Comparison of ENCODE assay signal across 8 cellular contexts in the genomic region with DNA sequence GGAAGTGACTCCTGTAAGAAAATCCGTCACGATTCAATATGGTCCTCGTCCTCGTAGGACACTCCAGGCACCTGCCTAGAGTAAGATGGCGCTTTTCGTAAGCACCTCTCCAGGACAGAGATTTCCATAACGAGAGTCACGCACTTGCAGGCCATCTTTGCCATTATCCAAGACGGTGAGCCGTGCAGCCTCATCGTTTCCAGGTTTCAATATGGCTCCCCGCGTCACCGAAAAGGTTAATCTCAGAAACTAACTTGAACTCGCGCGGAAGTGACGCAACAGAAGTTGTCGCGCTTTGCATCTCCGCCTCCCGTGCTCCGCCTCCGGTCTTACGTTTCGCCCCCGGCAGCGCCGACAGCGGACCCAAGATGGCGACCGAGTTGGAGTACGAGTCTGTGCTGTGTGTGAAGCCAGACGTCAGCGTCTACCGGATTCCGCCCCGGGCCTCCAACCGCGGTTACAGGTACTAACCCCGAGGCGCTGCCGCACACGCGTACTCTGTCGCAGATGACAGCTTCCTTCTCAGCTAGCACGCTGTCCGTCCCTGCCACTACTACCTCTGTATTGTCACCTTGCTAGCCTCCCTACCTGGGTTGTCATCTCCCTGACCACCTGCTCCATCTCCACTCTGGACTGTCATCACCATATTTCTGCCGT. TPM values are rescaled to one million over a fixed set of nuclear protein-coding genes. Genes with fewer than 3 reads are reported as not detected.
DNase-seq lines count a peak whose midpoint lies in the region; ATAC-seq and TF ChIP-seq lines count a peak whose summit lies in the region.

A gene (plus strand): TSS at position 354 of the 657 bp plus-strand sequence. CDS start 15 bp downstream, at position 369.

- no peaks in the 10 kb centered on the region for H3K27me3 ChIP-seq in IMR-90 (ENCODE audit: control insufficient read depth, insufficient read depth, low read length)
- no peaks in the 10 kb centered on the region for H3K27me3 ChIP-seq in mononuclear cell (ENCODE audit: insufficient read depth, low read length)

- peak within 1 kb of the TSS; percentile 97 for H3K56ac ChIP-seq in IMR-90 (ENCODE audit: extremely low read depth, insufficient read depth, low read length)

- peak within 1 kb of the TSS; percentile 99 for H2AFZ ChIP-seq in IMR-90 (replicated peaks; ENCODE audit: low read length, poor library complexity)

- dilution Hi-C loops in IMR-90 (cut with HindIII; ENCODE audit: low sequenced_read_pairs, unreplicated experiment) = no loop called here

- no peak for TF ChIP-seq RAD21 in IMR-90 (IDR thresholded peaks at IDR 0.05; ENCODE audit: low read length)

- H4K20me1 ChIP-seq in IMR-90 (ENCODE audit: insufficient read depth, low read length) = 0 out of 2 replicates have a peak, but pooled peaks cover 6% of the 10 kb centered on the region

- in situ Hi-C loops in IMR-90 (cut with MboI; ENCODE audit: low sequenced_read_pairs) = no loop called here

- CTCF ChIA-PET in IMR-90 (lab: Yijun Ruan, JAX) = interaction anchor here (0.7 kb wide), 1 partner anchor 835 kb away, joined by 5 read pairs; no protein-coding TSS in a partner anchor

- H3K9ac ChIP-seq in IMR-90 (ENCODE audit: low read depth, low read length) = peak within 1 kb of the TSS; percentile 94

- no peaks in the 10 kb centered on the region for H3K36me3 ChIP-seq in IMR-90 (ENCODE audit: control insufficient read depth, insufficient read depth, low read length)

- H3K9me3 ChIP-seq in IMR-90 (ENCODE audit: control insufficient read depth, insufficient read depth, low read length) = no peaks in the 10 kb centered on the region
- H3K9me3 ChIP-seq in mononuclear cell (ENCODE audit: low read depth, low read length) = no peaks in the 10 kb centered on the region

- peak within 1 kb of the TSS; percentile 84; the same call in 2 of the 3 replicates for H2BK15ac ChIP-seq in IMR-90 (ENCODE audit: low read depth, low read length)

- peak within 1 kb of the TSS; percentile 90 for H2BK5ac ChIP-seq in IMR-90 (ENCODE audit: low read depth, low read length, poor library complexity, severe bottlenecking)

- H3K79me1 ChIP-seq in IMR-90 (ENCODE audit: low read depth in 1 of 2, low read length in 2 of 2) = peaks cover 12 to 40% of the 10 kb centered on the region in 2 experiments; a peak in 3 of 4 replicates

- H4K8ac ChIP-seq in IMR-90 (ENCODE audit: low read depth in 2 of 2, low read length in 2 of 2) = peak within 1 kb of the TSS; percentile 89 to 96

- H3K4me1 ChIP-seq in IMR-90 (ENCODE audit: control insufficient read depth, insufficient read depth, low read length) = peaks cover 3% of the 10 kb centered on the region
- H3K4me1 ChIP-seq in mononuclear cell (ENCODE audit: insufficient read depth, low read length) = peaks cover 64% of the 10 kb centered on the region

- no peaks in the 10 kb centered on the region; the same call in 1 of the 2 replicates for H3K9me1 ChIP-seq in IMR-90 (ENCODE audit: insufficient read depth, low read length)

- 0% methylated on average over 33 of the region's 49 CpGs; no CpG with 5 or more reads in 1 of the 2 experiments for WGBS in IMR-90 (ENCODE audit: extremely low coverage in 2 of 2, insufficient read length in 1 of 2), 2 experiments

- TF ChIP-seq CTCF in IMR-90 (conservative IDR thresholded peaks at IDR 0.05; ENCODE audit: low read depth, low read length) = no peak
- no peak for TF ChIP-seq CTCF in epithelial cell of esophagus (IDR thresholded peaks at IDR 0.05; ENCODE audit: insufficient read depth, low read depth, low read length, missing control alignments)

- intact Hi-C loops in IMR-90 (cut with micrococcal nuclease) = no loop called here

- H3K23ac ChIP-seq in IMR-90 (ENCODE audit: low read depth, low read length) = peak within 1 kb of the TSS; percentile 99

- peak within 1 kb of the TSS; percentile 83 for H2AK9ac ChIP-seq in IMR-90 (replicated peaks; ENCODE audit: low read depth, low read length, poor library complexity)

- H3K4me2 ChIP-seq in IMR-90 (ENCODE audit: low read depth, low read length) = peak within 1 kb of the TSS; percentile 80

- POLR2A ChIA-PET in IMR-90 (lab: Charles Lee; ENCODE audit: unreplicated experiment) = no interaction called here

- H2AK5ac ChIP-seq in IMR-90 (ENCODE audit: low read depth, low read length) = peak within 1 kb of the TSS; percentile 80

- peak within 1 kb of the TSS; percentile 91 for H4K91ac ChIP-seq in IMR-90 (ENCODE audit: insufficient read depth, low read depth, low read length)

- H3K27ac ChIP-seq in IMR-90 (ENCODE audit: insufficient read depth, low read length) = peak within 1 kb of the TSS; percentile 89

- peak within 1 kb of the TSS; percentile 100 for H3K14ac ChIP-seq in IMR-90 (replicated peaks; ENCODE audit: low read depth, low read length)

- H4K5ac ChIP-seq in IMR-90 (ENCODE audit: low read depth, low read length) = peak within 1 kb of the TSS; percentile 96

- peak within 1 kb of the TSS; percentile 87 for H2BK120ac ChIP-seq in IMR-90 (ENCODE audit: low read depth, low read length)

- ATAC-seq in GM21528 (IDR thresholded peaks at IDR 0.05; ENCODE audit: low FRiP score, unreplicated experiment) (peak; percentile 90), IMR-90 (ENCODE audit: low read depth) (peak; percentile 96)

- peak; percentile 82; the same call in 1 of the 2 replicates for TF ChIP-seq POLR2A in IMR-90 (IDR thresholded peaks at IDR 0.05; ENCODE audit: low read depth, low read length)

- H3K18ac ChIP-seq in IMR-90 (ENCODE audit: low read depth, low read length) = peak within 1 kb of the TSS; percentile 80

- H3K4me3 ChIP-seq in IMR-90 (ENCODE audit: insufficient read depth, low read depth, low read length) (peak within 1 kb of the TSS; percentile 70), epithelial cell of esophagus (ENCODE audit: low read length) (peak within 1 kb of the TSS; percentile 94), mononuclear cell (ENCODE audit: low read length) (peak within 1 kb of the TSS; percentile 97)

- peak; percentile 97 for DNase-seq in DMS 273 (lab: John Stamatoyannopoulos, UW; ENCODE audit: unreplicated experiment)
- peak; percentile 97 for DNase-seq in IMR-90
- peak; percentile 98 for DNase-seq in OCI-M1 (lab: John Stamatoyannopoulos, UW)
- peak; percentile 93 for DNase-seq in activated T-cell treated with anti-CD3 and anti-CD28 coated beads for 4 hours
- peak; percentile 97 for DNase-seq in epithelial cell of esophagus (ENCODE audit: low read depth)
- peak; percentile 85 to 90 for DNase-seq in stimulated activated CD8-positive, alpha-beta memory T cell treated with anti-CD3 and anti-CD28 coated beads, Interleukin-4, amount 100 ng/mL, for 1 hour (ENCODE audit: low read depth in 2 of 2, low spot score in 1 of 2)

- peak within 1 kb of the TSS; percentile 98 for H3K4ac ChIP-seq in IMR-90 (ENCODE audit: low read depth, low read length)

- peak within 1 kb of the TSS; percentile 41; the same call in 1 of the 2 replicates for H2BK20ac ChIP-seq in IMR-90 (ENCODE audit: low read depth, low read length)

- TSS peak; percentile 86 for BruUV-seq in IMR-90 (replicated peaks; lab: Mats Ljungman, UMichigan)

TF ChIP-seq in IMR-90, 13 proteins besides CTCF, POLR2A, EP300 and RAD21:
- TF ChIP-seq, protein P1, sequence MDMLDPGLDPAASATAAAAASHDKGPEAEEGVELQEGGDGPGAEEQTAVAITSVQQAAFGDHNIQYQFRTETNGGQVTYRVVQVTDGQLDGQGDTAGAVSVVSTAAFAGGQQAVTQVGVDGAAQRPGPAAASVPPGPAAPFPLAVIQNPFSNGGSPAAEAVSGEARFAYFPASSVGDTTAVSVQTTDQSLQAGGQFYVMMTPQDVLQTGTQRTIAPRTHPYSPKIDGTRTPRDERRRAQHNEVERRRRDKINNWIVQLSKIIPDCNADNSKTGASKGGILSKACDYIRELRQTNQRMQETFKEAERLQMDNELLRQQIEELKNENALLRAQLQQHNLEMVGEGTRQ (IDR thresholded peaks at IDR 0.05; ENCODE audit: low read depth, low read length) = peak; percentile 17; the same call in 1 of the 2 replicates
- peak; percentile 63; the same call in 1 of the 2 replicates for TF ChIP-seq MAZ (IDR thresholded peaks at IDR 0.05; ENCODE audit: borderline replicate concordance, low read depth, low read length)
- TF ChIP-seq MXI1 (IDR thresholded peaks at IDR 0.05; ENCODE audit: borderline replicate concordance, low read depth, low read length) = peak; percentile 50; the same call in 1 of the 2 replicates
- peak; percentile 15; the same call in 1 of the 2 replicates for TF ChIP-seq FOS (IDR thresholded peaks at IDR 0.05; ENCODE audit: low read depth, low read length)
- no peak for TF ChIP-seq SMC3 (IDR thresholded peaks at IDR 0.05; ENCODE audit: low read depth, low read length)
- TF ChIP-seq NFE2L2 (IDR thresholded peaks at IDR 0.05; ENCODE audit: low read depth, low read length) = no peak
- TF ChIP-seq, protein P2, sequence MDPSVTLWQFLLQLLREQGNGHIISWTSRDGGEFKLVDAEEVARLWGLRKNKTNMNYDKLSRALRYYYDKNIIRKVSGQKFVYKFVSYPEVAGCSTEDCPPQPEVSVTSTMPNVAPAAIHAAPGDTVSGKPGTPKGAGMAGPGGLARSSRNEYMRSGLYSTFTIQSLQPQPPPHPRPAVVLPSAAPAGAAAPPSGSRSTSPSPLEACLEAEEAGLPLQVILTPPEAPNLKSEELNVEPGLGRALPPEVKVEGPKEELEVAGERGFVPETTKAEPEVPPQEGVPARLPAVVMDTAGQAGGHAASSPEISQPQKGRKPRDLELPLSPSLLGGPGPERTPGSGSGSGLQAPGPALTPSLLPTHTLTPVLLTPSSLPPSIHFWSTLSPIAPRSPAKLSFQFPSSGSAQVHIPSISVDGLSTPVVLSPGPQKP (IDR thresholded peaks at IDR 0.05; ENCODE audit: borderline replicate concordance, low read depth, low read length) = no peak
- peak; percentile 97 for TF ChIP-seq CEBPB (IDR thresholded peaks at IDR 0.05; ENCODE audit: low read depth, low read length)
- TF ChIP-seq MAFK (IDR thresholded peaks at IDR 0.05; ENCODE audit: low read depth, low read length) = no peak
- TF ChIP-seq CHD1 (IDR thresholded peaks at IDR 0.05; ENCODE audit: low read depth, low read length) = no peak
- TF ChIP-seq BHLHE40 (IDR thresholded peaks at IDR 0.05; ENCODE audit: low read depth, low read length) = peak; percentile 56; the same call in 1 of the 2 replicates
- TF ChIP-seq RCOR1 (IDR thresholded peaks at IDR 0.05; ENCODE audit: insufficient replicate concordance, low read length) = no peak

RNA-seq across cellular contexts. Expression of the gene that starts here (rescaled TPM):
- 37.3 and 44.2 TPM in 2 replicates for total RNA-seq in IMR-90 (2012; rRNA removed)
- 32.2 and 35.6 TPM in 2 replicates for polyA plus RNA-seq in IMR-90 (2012; rRNA removed)
- polyA plus RNA-seq in IMR-90 (2012; cell fraction: cytosol; rRNA removed) = 14.7 and 15.9 TPM in 2 replicates
- 15.0 and 44.7 TPM in 2 replicates for polyA plus RNA-seq in IMR-90 (2012; cell fraction: nucleus; rRNA removed; ENCODE audit: low replicate concordance)
- total RNA-seq in mononuclear cell = 106 TPM

Comparison
In these comparisons a context has a peak if more than half of its experiments do, and no peak if none do; other contexts are left out.
1. Peak in every context shown above with its lines: DNase-seq, ATAC-seq, H3K4me3 ChIP-seq and H3K27ac ChIP-seq.